In the genomic region with DNA sequence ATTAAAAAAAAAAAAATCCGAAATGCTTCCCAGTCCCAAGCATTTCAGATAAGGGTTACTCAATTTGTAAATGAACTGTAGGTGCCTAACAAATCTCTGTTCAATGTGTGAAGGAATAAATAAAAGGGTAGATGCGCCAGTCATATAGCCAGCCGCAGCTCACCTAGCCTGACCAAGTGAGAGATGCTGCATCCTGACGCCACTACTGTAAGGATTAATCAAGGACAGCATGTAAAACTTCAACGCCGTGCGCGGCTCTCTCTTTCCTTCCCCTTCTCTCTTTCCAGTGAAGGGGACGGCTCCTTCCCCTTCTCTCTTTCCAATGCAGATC, we compare ENCODE assay signal across 8 cellular contexts. TPM values are rescaled to one million over a fixed set of nuclear protein-coding genes. Genes with fewer than 3 reads are reported as not detected.
DNase-seq lines count a peak whose midpoint lies in the region; ATAC-seq and TF ChIP-seq lines count a peak whose summit lies in the region.

No MANE protein-coding gene starts in this region.

- peak overlapping the region; percentile 68 to 82 (median 77) for H3K9ac ChIP-seq in BLaER1 treated with 17β-estradiol and CSF1 and Interleukin-3, amounts not matched to agents 10 nM and 100 nM

- ATAC-seq in T-helper 17 cell (peak; percentile 39), HG03457 (IDR thresholded peaks at IDR 0.05; ENCODE audit: unreplicated experiment) (no peak)

- peaks cover 34 to 56% (median 36%) of the 10 kb centered on the region in 10 experiments for H3K4me1 ChIP-seq in BLaER1 treated with 17β-estradiol and CSF1 and Interleukin-3, amounts not matched to agents 10 nM and 100 nM
- peaks cover 17% of the 10 kb centered on the region for H3K4me1 ChIP-seq in HAP-1
- H3K4me1 ChIP-seq in cardiac muscle cell (ENCODE audit: low read depth), result no peaks in the 10 kb centered on the region

- peak overlapping the region; percentile 58 to 83 (median 74) for H3K27ac ChIP-seq in BLaER1 treated with 17β-estradiol and CSF1 and Interleukin-3, amounts not matched to agents 10 nM and 100 nM
- H3K27ac ChIP-seq in cardiac muscle cell, result no peak overlapping the region

- no peak for TF ChIP-seq CTCF in cardiac muscle cell (IDR thresholded peaks at IDR 0.05; ENCODE audit: low read depth, low read length)

- H4K20me1 ChIP-seq in BLaER1 treated with 17β-estradiol and CSF1 and Interleukin-3, amounts not matched to agents 10 nM and 100 nM, result peaks cover 0 to 5% (median 0%) of the 10 kb centered on the region in 11 experiments; a peak in 2 of 22 replicates

- H3K27me3 ChIP-seq in BLaER1 treated with 17β-estradiol and CSF1 and Interleukin-3, amounts not matched to agents 10 nM and 100 nM, result no peaks in the 10 kb centered on the region
- H3K27me3 ChIP-seq in HAP-1 (ENCODE audit: low read depth), result no peaks in the 10 kb centered on the region
- H3K27me3 ChIP-seq in cardiac muscle cell, result peaks cover 5% of the 10 kb centered on the region

- H3K9me3 ChIP-seq in BLaER1 treated with 17β-estradiol and CSF1 and Interleukin-3, amounts not matched to agents 10 nM and 100 nM (replicated peaks in 1 of 11), result peaks cover 0 to 5% (median 0%) of the 10 kb centered on the region in 11 experiments; a peak in 6 of 22 replicates
- H3K9me3 ChIP-seq in HAP-1 (0 out of 2 replicates have a peak, but pooled peaks cover 3% of the 10 kb centered on the region), T-helper 17 cell (ENCODE audit: control insufficient read depth, low read length, poor library complexity, severe bottlenecking) (no peaks in the 10 kb centered on the region), cardiac muscle cell (ENCODE audit: low read depth) (no peaks in the 10 kb centered on the region)

- H3K4me3 Mint-ChIP-seq in T-helper 17 cell, result peak overlapping the region; percentile 99

- peaks cover 7 to 26% (median 15%) of the 10 kb centered on the region in 11 experiments for H3K36me3 ChIP-seq in BLaER1 treated with 17β-estradiol and CSF1 and Interleukin-3, amounts not matched to agents 10 nM and 100 nM
- H3K36me3 ChIP-seq in HAP-1 (replicated peaks) (peaks cover 9% of the 10 kb centered on the region; the same call in 1 of the 2 replicates), cardiac muscle cell (no peaks in the 10 kb centered on the region)

- peak overlapping the region; percentile 62 to 75 (median 70) for H3K4me3 ChIP-seq in BLaER1 treated with 17β-estradiol and CSF1 and Interleukin-3, amounts not matched to agents 10 nM and 100 nM
- H3K4me3 ChIP-seq in HAP-1 (peak overlapping the region; percentile 65), cardiac muscle cell (peak overlapping the region; percentile 47), skeletal muscle cell (ENCODE audit: low read depth, low read length) (peak overlapping the region; percentile 72)

- H3K36me3 Mint-ChIP-seq in T-helper 17 cell (ENCODE audit: low read depth), result peaks cover 9% of the 10 kb centered on the region

- peak overlapping the region; percentile 81 to 99 (median 89) for H3K4me2 ChIP-seq in BLaER1 treated with 17β-estradiol and CSF1 and Interleukin-3, amounts not matched to agents 10 nM and 100 nM

- in situ Hi-C loops in HAP-1 (cut with MboI; ENCODE audit: low sequenced_read_pairs), result no loop called here

- H3K4me1 Mint-ChIP-seq in T-helper 17 cell, result peaks cover 30% of the 10 kb centered on the region

- H3K27me3 Mint-ChIP-seq in T-helper 17 cell, result no peaks in the 10 kb centered on the region

- peak overlapping the region; percentile 97 for H3K27ac Mint-ChIP-seq in T-helper 17 cell

- DNase-seq in HAP-1 (ENCODE audit: low spot score in 2 of 2), result no peak
- DNase-seq in T-helper 17 cell, result no peak
- DNase-seq in cardiac muscle cell (ENCODE audit: low read depth in 1 of 2, low spot score in 1 of 2), result no peak
- DNase-seq in skeletal muscle cell (ENCODE audit: low read depth), result no peak
- no peak for DNase-seq in NCI-H1436 (lab: John Stamatoyannopoulos, UW)
- no peak for DNase-seq in NOMO-1 (lab: John Stamatoyannopoulos, UW; ENCODE audit: unreplicated experiment in 2 of 2)

RNA-seq across cellular contexts. Expression of a gene that starts 0.4 kb away (rescaled TPM):
- total RNA-seq in T-helper 17 cell, result 10 to 100 TPM; 39.7 to 41.3 TPM
- 16.5 and 18.5 TPM in 2 replicates for total RNA-seq in cardiac muscle cell
- 47.9 and 52.0 TPM in 2 replicates for polyA plus RNA-seq in cardiac muscle cell

RNA-seq across cellular contexts. Expression of a gene that starts 56.1 kb away (rescaled TPM):
- total RNA-seq in T-helper 17 cell, result 100 to 1,000 TPM; 244 to 273 TPM
- total RNA-seq in cardiac muscle cell, result 64.2 and 81.2 TPM in 2 replicates
- 92.3 and 92.8 TPM in 2 replicates for polyA plus RNA-seq in cardiac muscle cell
